ENCODE assay signal across 19 cellular contexts in the genomic region with DNA sequence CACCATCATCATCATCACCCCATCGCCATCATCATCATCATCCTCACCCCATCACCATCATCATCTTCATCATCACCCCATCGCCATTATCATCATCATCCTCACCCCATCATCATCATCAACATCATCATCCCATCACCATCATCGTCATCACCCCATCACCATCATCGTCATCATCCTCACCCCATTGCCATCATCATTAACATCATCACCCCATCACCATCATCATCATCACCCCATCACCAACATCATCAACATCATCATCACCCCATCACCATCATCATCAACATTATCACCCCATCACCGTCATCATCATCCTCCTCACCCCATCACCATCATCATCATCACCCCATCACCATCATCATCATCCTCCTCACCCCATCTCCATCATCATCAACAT.
DNase-seq lines count a peak whose midpoint lies in the region; ATAC-seq, FAIRE-seq and TF ChIP-seq lines count a peak whose summit lies in the region.
"Had no signal": no experiment of that assay in that cellular context is flagged by ENCODE, and none has a peak within 500 bp of the region (broad histone marks: within the 10 kb centered on the region; RNA-seq: fewer than 3 reads in every experiment).

No MANE protein-coding gene starts in this region.

- no peak overlapping the region for H3K4ac ChIP-seq in H1 (replicated peaks; ENCODE audit: insufficient read length, low read depth, low read length)

- no peak overlapping the region for H4K5ac ChIP-seq in H1 (ENCODE audit: insufficient read length, low read depth, low read length)

- no peak overlapping the region for H2BK120ac ChIP-seq in H1 (replicated peaks; ENCODE audit: low read depth, low read length)

- no peak overlapping the region for H2AFZ ChIP-seq in H1 (ENCODE audit: low read length)
- H2AFZ ChIP-seq: GM23248 had no signal

- H3K4me2 ChIP-seq in A549 (no peak overlapping the region), H1 (ENCODE audit: insufficient read depth in 1 of 2, low read depth in 2 of 2, low read length in 2 of 2) (no peak overlapping the region)

- FAIRE-seq in A549 (lab: Jason Lieb, UNC), result no peak
- no peak for FAIRE-seq in H1 (lab: Jason Lieb, UNC)
- FAIRE-seq: G401.6, GM19239 had no signal

- CTCF ChIA-PET in A549 (lab: Yijun Ruan, JAX), result no interaction called here
- CTCF ChIA-PET in HEK293 (lab: Yijun Ruan, JAX), result no interaction called here
- CTCF ChIA-PET in H1 (lab: Charles Lee; ENCODE audit: partially characterized antibody), result no interaction called here

- no peak overlapping the region for H2BK12ac ChIP-seq in H1 (ENCODE audit: low read depth, low read length)

- no peak for ATAC-seq in A549
- no peak for ATAC-seq in left colon
- ATAC-seq: HCT116 had no signal

- H2AK5ac ChIP-seq in H1 (ENCODE audit: low read depth, low read length), result peak overlapping the region; percentile 93; the same call in 1 of the 2 replicates

- no peak for DNase-seq in A549 (ENCODE audit: low read depth in 1 of 2, low spot score in 1 of 2)
- DNase-seq in H1 (ENCODE audit: low read depth in 1 of 2, low spot score in 2 of 2), result no peak
- no peak for DNase-seq in DMS79 treated with DMSO at 0.1 percent for 48 hours (lab: John Stamatoyannopoulos, UW)
- DNase-seq in left colon, result no peak
- no peak for DNase-seq in activated CD4-positive, CD25-positive, alpha-beta regulatory T cell (lab: John Stamatoyannopoulos, UW)
- DNase-seq: 8988T; C1 segment of cervical spinal cord; Calu3; CD4-positive, alpha-beta memory T cell; COR-L47; DMS53; DND-41; GM23248; H9; HFFc6 had no signal

- H3K36me3 ChIP-seq in HEK293 (ENCODE audit: control insufficient read depth in 2 of 2, insufficient read depth in 1 of 2, low read length in 2 of 2) (no peaks in the 10 kb centered on the region), H1 (ENCODE audit: control insufficient read depth in 2 of 4, insufficient read depth in 4 of 4, low read length in 3 of 4) (no peaks in the 10 kb centered on the region)

- no peak overlapping the region for H3K4me3 ChIP-seq in A549
- no peak overlapping the region for H3K4me3 ChIP-seq in HEK293 (ENCODE audit: low read depth, low read length)
- H3K4me3 ChIP-seq in H1 (ENCODE audit: extremely low read depth in 1 of 4, insufficient read depth in 2 of 4, low read depth in 3 of 4, low read length in 4 of 4), result no peak overlapping the region
- H3K4me3 ChIP-seq: GM23248 had no signal

- no peak overlapping the region for H3K18ac ChIP-seq in H1 (ENCODE audit: extremely low read depth, low read length)

- H4K91ac ChIP-seq in H1 (replicated peaks; ENCODE audit: insufficient read length, low read length), result no peak overlapping the region

- TF ChIP-seq EP300 in A549 (IDR thresholded peaks at IDR 0.05) (no peak), H1 (IDR thresholded peaks at IDR 0.05; ENCODE audit: borderline replicate concordance in 1 of 2, low read depth in 2 of 2, low read length in 2 of 2) (no peak)

- no peaks in the 10 kb centered on the region for H3K27me3 ChIP-seq in H1 (replicated peaks in 1 of 4; ENCODE audit: control insufficient read depth in 3 of 4, extremely low read depth in 1 of 4, insufficient read depth in 3 of 4, low read length in 3 of 4)

- H4K20me1 ChIP-seq in H1 (replicated peaks in 1 of 2; ENCODE audit: control insufficient read depth in 1 of 2, insufficient read depth in 2 of 2, low read length in 2 of 2), result peaks cover 0 to 2% of the 10 kb centered on the region in 2 experiments

- POLR2A ChIA-PET in A549 (lab: Yijun Ruan, JAX), result no interaction called here
- POLR2A ChIA-PET in HEK293 (lab: Yijun Ruan, JAX), result no interaction called here
- POLR2A ChIA-PET in H1 (lab: Charles Lee; ENCODE audit: partially characterized antibody), result no interaction called here

- H3K79me1 ChIP-seq in H1 (ENCODE audit: low read depth, low read length), result no peaks in the 10 kb centered on the region

- H3K27ac ChIP-seq in A549 (no peak overlapping the region), HEK293 (ENCODE audit: extremely low read depth, low read depth, low read length) (no peak overlapping the region), H1 (ENCODE audit: low read depth, low read length) (no peak overlapping the region)
- H3K27ac ChIP-seq: GM23248 had no signal

- no peaks in the 10 kb centered on the region for H3K9me3 ChIP-seq in A549
- H3K9me3 ChIP-seq in HEK293 (ENCODE audit: control insufficient read depth, insufficient read depth, low read depth, low read length), result no peaks in the 10 kb centered on the region
- peaks cover 0 to 4% of the 10 kb centered on the region in 2 experiments; a peak in 1 of 4 replicates for H3K9me3 ChIP-seq in H1 (ENCODE audit: insufficient read depth in 2 of 2, low read depth in 1 of 2, low read length in 1 of 2)

- TF ChIP-seq RAD21 in A549 (conservative IDR thresholded peaks at IDR 0.05 in 1 of 2, IDR thresholded peaks at IDR 0.05 in 1 of 2) (no peak), H1 (IDR thresholded peaks at IDR 0.05 in 1 of 2, conservative IDR thresholded peaks at IDR 0.05 in 1 of 2; ENCODE audit: low read depth in 2 of 2, low read length in 2 of 2) (no peak)

- H2BK5ac ChIP-seq in H1 (ENCODE audit: low read depth, low read length), result no peak overlapping the region

- no peak overlapping the region for H3K14ac ChIP-seq in H1 (ENCODE audit: insufficient read length)

- intact Hi-C loops in left colon (cut with DNase I, micrococcal nuclease), result no loop called here

- no peak overlapping the region for H2BK20ac ChIP-seq in H1 (ENCODE audit: low read length)

- no peak overlapping the region for H3K9ac ChIP-seq in H1 (replicated peaks in 1 of 4; ENCODE audit: extremely low read depth in 1 of 4, low read depth in 3 of 4, low read length in 3 of 4)
- H3K9ac ChIP-seq: GM23248 had no signal

- no peaks in the 10 kb centered on the region for H3K4me1 ChIP-seq in A549
- H3K4me1 ChIP-seq in HEK293 (ENCODE audit: control insufficient read depth, insufficient read depth, low read length), result no peaks in the 10 kb centered on the region
- H3K4me1 ChIP-seq in H1 (replicated peaks in 1 of 4; ENCODE audit: control insufficient read depth in 3 of 4, insufficient read depth in 4 of 4, low read length in 3 of 4), result no peaks in the 10 kb centered on the region

- WGBS in A549 (ENCODE audit: missing lambda C conversion rate), result 2% methylated on average over 5 of the region's 5 CpGs
- 90 to 100% methylated on average over 5 of the region's 5 CpGs for WGBS in H1 (ENCODE audit: extremely low coverage in 1 of 2, insufficient coverage in 1 of 2, insufficient read length in 1 of 2, insufficient replicate concordance in 2 of 2, low coverage in 1 of 2, low lambda C conversion rate in 2 of 2, missing lambda C conversion rate in 1 of 2), 2 experiments

- no peak overlapping the region for H4K8ac ChIP-seq in H1 (ENCODE audit: extremely low read depth, insufficient read depth, low read length)

- H3K23me2 ChIP-seq in H1 (ENCODE audit: low read depth, low read length), result peaks cover 20% of the 10 kb centered on the region; the same call in 1 of the 2 replicates

- no peak overlapping the region for H3K56ac ChIP-seq in H1 (replicated peaks; ENCODE audit: insufficient read length, low read depth, low read length)

- TF ChIP-seq POLR2A in A549 (IDR thresholded peaks at IDR 0.05; ENCODE audit: low read length) (peak; percentile 7; the same call in 1 of the 2 replicates), H1 (IDR thresholded peaks at IDR 0.05; ENCODE audit: control extremely low read depth in 1 of 2, low read depth in 2 of 2, low read length in 2 of 2) (no peak)

- H3K79me2 ChIP-seq in H1 (ENCODE audit: control insufficient read depth in 1 of 2, insufficient read depth in 2 of 2, low read length in 2 of 2), result no peaks in the 10 kb centered on the region

- no peak for TF ChIP-seq CTCF in A549 (IDR thresholded peaks at IDR 0.05)
- no peak for TF ChIP-seq CTCF in HEK293 (tag by site-specific recombination; IDR thresholded peaks at IDR 0.05)
- TF ChIP-seq CTCF in H1 (IDR thresholded peaks at IDR 0.05; ENCODE audit: control extremely low read depth in 1 of 3, insufficient read depth in 1 of 3, low read depth in 1 of 3, low read length in 3 of 3), result no peak

- no peak overlapping the region for H2BK15ac ChIP-seq in H1 (ENCODE audit: low read length)

- no peak overlapping the region for H3K23ac ChIP-seq in H1 (ENCODE audit: insufficient read length)

TF ChIP-seq in A549, 52 proteins besides CTCF, POLR2A, EP300 and RAD21 (continues in another document):
- TF ChIP-seq MYC (IDR thresholded peaks at IDR 0.05; ENCODE audit: borderline replicate concordance, low read length) (no peak), PBX3 (IDR thresholded peaks at IDR 0.05) (no peak)

TF ChIP-seq in HEK293, 187 proteins besides CTCF, POLR2A, EP300 and RAD21 (continues in another document):
- TF ChIP-seq YY2 (tag by site-specific recombination; IDR thresholded peaks at IDR 0.05), result no peak
- peak; percentile 64 for TF ChIP-seq ZNF513 (tag by site-specific recombination; IDR thresholded peaks at IDR 0.05)
- no peak for TF ChIP-seq ZNF549 (tag by site-specific recombination; IDR thresholded peaks at IDR 0.05)

TF ChIP-seq in H1, 55 proteins besides CTCF, POLR2A, EP300 and RAD21:
- TF ChIP-seq RBBP5 (IDR thresholded peaks at IDR 0.05; ENCODE audit: borderline replicate concordance, low read depth, low read length), result no peak
- no peak for TF ChIP-seq FOSL1 (IDR thresholded peaks at IDR 0.05; ENCODE audit: insufficient read depth, low read depth, low read length)
- no peak for TF ChIP-seq USF2 (IDR thresholded peaks at IDR 0.05; ENCODE audit: low read length)
- TF ChIP-seq PHF8 (conservative IDR thresholded peaks at IDR 0.05; ENCODE audit: low read depth, low read length), result no peak
